Comparison of ENCODE assay signal across 19 cellular contexts in the genomic region with DNA sequence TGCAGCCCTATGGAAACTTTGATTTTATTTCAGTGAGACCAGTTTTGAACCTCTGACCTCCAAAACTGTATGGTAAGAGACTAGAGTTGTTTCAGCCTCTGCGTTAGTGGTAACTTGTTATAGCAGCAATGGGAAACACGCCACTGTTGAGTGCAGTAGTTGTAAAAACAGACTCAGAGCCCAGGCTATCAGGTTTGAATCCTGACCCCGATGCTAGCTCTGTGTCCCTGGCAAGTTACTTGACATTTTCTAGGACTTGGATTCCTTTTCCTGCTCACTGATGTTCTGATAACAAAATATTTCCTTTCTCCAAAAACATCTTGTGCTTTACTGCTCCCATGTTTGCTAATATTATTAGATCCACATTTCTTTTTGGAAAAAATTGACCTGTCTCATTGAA.
DNase-seq lines count a peak whose midpoint lies in the region; ATAC-seq and TF ChIP-seq lines count a peak whose summit lies in the region.
"Had no signal": no experiment of that assay in that cellular context is flagged by ENCODE, and none has a peak within 500 bp of the region (broad histone marks: within the 10 kb centered on the region; RNA-seq: fewer than 3 reads in every experiment).

No MANE protein-coding gene starts in this region.

- no peaks in the 10 kb centered on the region for H3K36me3 ChIP-seq in ascending aorta
- H3K36me3 ChIP-seq: Peyer's patch had no signal

- TF ChIP-seq CTCF in ascending aorta (IDR thresholded peaks at IDR 0.05), result no peak
- no peak for TF ChIP-seq CTCF in nephron (IDR thresholded peaks at IDR 0.05; ENCODE audit: unreplicated experiment in 3 of 3)

- H3K27ac Mint-ChIP-seq in nephron, result peak overlapping the region; percentile 35 to 61 (median 56)
- H3K27ac Mint-ChIP-seq: activated naive CD4-positive, alpha-beta T cell treated with anti-CD3 and anti-CD28 coated beads, Interleukin-2, amount 50 U/mL, for 72 hours; activated T-helper 1 cell treated with anti-CD3 and anti-CD28 coated beads, Interleukin-12 subunit alpha, Interleukin-12 subunit beta, Interleukin-2, Interleukin-4 antibody, amounts not matched to agents 30 ng/mL and 10 ng/mL and 1 ng/mL, durations not matched to agents 14 hours and 24 hours and 36 hours; CD8-positive, alpha-beta T cell had no signal

- intact Hi-C loops in ascending aorta (cut with DNase I), result no loop called here

- H3K27ac ChIP-seq in ascending aorta, result peak overlapping the region; percentile 71 to 77
- H3K27ac ChIP-seq: body of pancreas, Peyer's patch had no signal

- peak overlapping the region; percentile 29; the same call in 1 of the 2 replicates for H3K4me3 ChIP-seq in GM08714 (ENCODE audit: low read length)
- H3K4me3 ChIP-seq in ascending aorta, result no peak overlapping the region
- H3K4me3 ChIP-seq: body of pancreas, Peyer's patch had no signal

- H3K27me3 Mint-ChIP-seq in nephron (ENCODE audit: low read depth), result no peaks in the 10 kb centered on the region

- no peaks in the 10 kb centered on the region for H3K27me3 ChIP-seq in ascending aorta
- H3K27me3 ChIP-seq: body of pancreas, Peyer's patch had no signal

- DNase-seq in ascending aorta (ENCODE audit: low spot score in 2 of 2) (no peak), NCI-H524 (lab: John Stamatoyannopoulos, UW) (no peak), AG08396 (ENCODE audit: low spot score) (no peak)
- no peak for DNase-seq in activated CD4-positive, alpha-beta T cell treated with anti-CD3 and anti-CD28 coated beads for 1 hour
- DNase-seq: body of pancreas; CD8-positive, alpha-beta T cell; cortex of kidney; DMS53; NCI-H187 treated with DMSO at 0.1 percent for 48 hours; NCI-H2227 treated with DMSO at 0.1 percent for 48 hours; Peyer's patch; T1000 had no signal

- H3K4me3 Mint-ChIP-seq in nephron, result no peak overlapping the region
- H3K4me3 Mint-ChIP-seq: activated T-helper 1 cell treated with anti-CD3 and anti-CD28 coated beads, Interleukin-12 subunit alpha, Interleukin-12 subunit beta, Interleukin-2, Interleukin-4 antibody, amounts not matched to agents 30 ng/mL and 10 ng/mL and 1 ng/mL, durations not matched to agents 14 hours and 24 hours and 36 hours; CD8-positive, alpha-beta T cell had no signal

- peak; percentile 32 for ATAC-seq in GM19395 (IDR thresholded peaks at IDR 0.05; ENCODE audit: unreplicated experiment)
- no peak for ATAC-seq in GM19467 (IDR thresholded peaks at IDR 0.05; ENCODE audit: unreplicated experiment)
- ATAC-seq: activated naive CD4-positive, alpha-beta T cell treated with anti-CD3 and anti-CD28 coated beads, Interleukin-2, amount 50 U/mL, for 72 hours; body of pancreas; CD8-positive, alpha-beta T cell; HCT116 had no signal

- H3K9me3 ChIP-seq in ascending aorta, result no peaks in the 10 kb centered on the region
- H3K9me3 ChIP-seq: body of pancreas, Peyer's patch had no signal

- peaks cover 4 to 28% of the 10 kb centered on the region in 2 donors for H3K4me1 ChIP-seq in ascending aorta
- H3K4me1 ChIP-seq: body of pancreas, Peyer's patch had no signal

- peaks cover 45% of the 10 kb centered on the region for H3K4me1 Mint-ChIP-seq in nephron

- H3K9me3 Mint-ChIP-seq in nephron, result peaks cover 14% of the 10 kb centered on the region
- H3K9me3 Mint-ChIP-seq: CD8-positive, alpha-beta T cell had no signal

- peaks cover 25% of the 10 kb centered on the region for H3K36me3 Mint-ChIP-seq in nephron (ENCODE audit: low read depth)
- H3K36me3 Mint-ChIP-seq: activated naive CD4-positive, alpha-beta T cell treated with anti-CD3 and anti-CD28 coated beads, Interleukin-2, amount 50 U/mL, for 72 hours; CD8-positive, alpha-beta T cell had no signal
